18 cellular contexts compared by ENCODE assay signal in the genomic region with DNA sequence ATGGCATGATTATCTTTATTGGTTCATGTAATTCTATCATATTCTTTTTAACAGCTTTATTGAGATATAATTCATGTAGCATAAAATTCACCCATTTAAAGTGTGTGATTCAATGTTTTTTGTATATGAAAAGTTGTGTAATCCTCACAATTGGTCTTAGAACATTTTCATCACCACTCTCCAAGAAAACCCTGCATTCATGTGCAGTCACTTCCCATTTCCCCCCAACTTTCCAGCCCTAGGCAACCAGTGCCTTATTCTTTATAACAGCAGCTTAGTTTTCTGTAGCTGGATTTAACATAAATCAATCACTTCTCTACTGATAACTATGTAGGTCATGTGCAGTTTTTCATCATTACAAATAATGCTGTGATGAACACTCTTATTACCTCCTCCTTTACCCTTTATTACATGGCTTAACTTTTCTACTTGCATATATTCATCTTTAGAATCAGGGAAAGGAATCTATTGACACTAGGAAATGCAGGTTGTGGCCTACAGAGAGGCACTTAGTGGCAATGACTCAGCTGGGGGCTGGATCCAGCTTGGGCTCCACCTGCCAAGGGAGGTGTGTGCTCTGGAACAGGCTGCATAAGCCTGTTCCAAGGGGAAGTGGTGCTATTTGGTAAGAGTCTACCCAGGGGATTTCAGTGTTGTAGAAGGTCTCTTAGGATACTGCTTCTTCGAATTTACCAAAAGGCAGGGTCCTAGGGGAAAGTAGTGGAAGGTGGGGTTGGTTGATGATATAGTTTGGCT.
A peak's percentile ranks its signal among the peaks of the same experiment; 100 is the strongest.
DNase-seq lines count a peak whose midpoint lies in the region; ATAC-seq and TF ChIP-seq lines count a peak whose summit lies in the region.
"Had no signal": no experiment of that assay in that cellular context is flagged by ENCODE, and none has a peak within 500 bp of the region (broad histone marks: within the 10 kb centered on the region; RNA-seq: fewer than 3 reads in every experiment).

No MANE protein-coding gene starts in this region.

- H3K9me3 ChIP-seq in right cardiac atrium (ENCODE audit: control insufficient read depth, low read length), result no peaks in the 10 kb centered on the region
- H3K9me3 ChIP-seq in upper lobe of right lung, result no peaks in the 10 kb centered on the region
- H3K9me3 ChIP-seq: Peyer's patch had no signal

- H3K27ac ChIP-seq in right cardiac atrium (ENCODE audit: low read length) (no peak overlapping the region), upper lobe of right lung (no peak overlapping the region)
- H3K27ac ChIP-seq: HL-60, Peyer's patch had no signal

- DNase-seq in Right ventricle myocardium superior (peak; percentile 40), cardiac septum (ENCODE audit: low spot score) (no peak), astrocyte of the hippocampus (ENCODE audit: low read depth, low spot score) (peak; percentile 42), right cardiac atrium (peak; percentile 21 to 62 (median 41)), upper lobe of right lung (peak; percentile 76), ecto neural progenitor cell (ENCODE audit: low spot score) (no peak)
- DNase-seq in activated CD4-positive, alpha-beta T cell treated with anti-CD3 and anti-CD28 coated beads for 1 hour, result no peak
- DNase-seq: activated gamma-delta T cell treated with Interleukin-2 at 50 U/mL for 16 hours; H7; immature natural killer cell; naive B cell; NCI-H446; Peyer's patch; retina; stimulated activated CD4-positive, alpha-beta T cell treated with anti-CD3 and anti-CD28 coated beads, Interleukin-4, amount 100 ng/mL, for 4 hours; stimulated activated naive CD4-positive, alpha-beta T cell had no signal

- ATAC-seq in Right ventricle myocardium superior (ENCODE audit: poor library complexity) (peak; percentile 90), right cardiac atrium (peak; percentile 81 to 84), upper lobe of right lung (peak; percentile 96), HG02759 (IDR thresholded peaks at IDR 0.05; ENCODE audit: unreplicated experiment) (no peak)

- intact Hi-C loops in Right ventricle myocardium superior (cut with DNase I), result no loop called here
- intact Hi-C loops in cardiac septum (cut with DNase I), result loop anchor here (5.0 kb wide), 1 partner anchor 161 kb away; no protein-coding TSS in a partner anchor
- intact Hi-C loops in right cardiac atrium (cut with DNase I), result no loop called here
- intact Hi-C loops in upper lobe of right lung (cut with DNase I), result no loop called here

- H3K27me3 ChIP-seq in right cardiac atrium (ENCODE audit: control insufficient read depth, insufficient read depth) (no peaks in the 10 kb centered on the region), upper lobe of right lung (no peaks in the 10 kb centered on the region)
- H3K27me3 ChIP-seq: Peyer's patch had no signal

- no peaks in the 10 kb centered on the region for H3K4me1 ChIP-seq in right cardiac atrium (ENCODE audit: control insufficient read depth, insufficient read depth, low read length)
- no peaks in the 10 kb centered on the region for H3K4me1 ChIP-seq in upper lobe of right lung
- H3K4me1 ChIP-seq: Peyer's patch had no signal

- 74% methylated on average over 1 of the region's 1 CpG for WGBS in right cardiac atrium

- no peaks in the 10 kb centered on the region for H3K36me3 ChIP-seq in upper lobe of right lung
- H3K36me3 ChIP-seq: Peyer's patch had no signal

- TF ChIP-seq CTCF in upper lobe of right lung (IDR thresholded peaks at IDR 0.05), result no peak

- H3K4me3 ChIP-seq in right cardiac atrium (ENCODE audit: low read length) (no peak overlapping the region), upper lobe of right lung (no peak overlapping the region)
- H3K4me3 ChIP-seq: Peyer's patch had no signal

Comparison
In these comparisons a context has a peak if more than half of its experiments do, and no peak if none do; other contexts are left out.
1. DNase-seq: peak in Right ventricle myocardium superior (single experiment), astrocyte of the hippocampus (single experiment), right cardiac atrium (3 of 3) and upper lobe of right lung (single experiment); none in cardiac septum (single experiment), ecto neural progenitor cell (single experiment) and activated CD4-positive, alpha-beta T cell treated with anti-CD3 and anti-CD28 coated beads for 1 hour (single experiment).